11 cellular contexts compared by ENCODE assay signal in genomic region chr18:63290456-63291200, GRCh38. TPM values are rescaled to one million over a fixed set of nuclear protein-coding genes. Genes with fewer than 3 reads are reported as not detected.
DNase-seq lines count a peak whose midpoint lies in the region; ATAC-seq and TF ChIP-seq lines count a peak whose summit lies in the region.
"Had no signal": no experiment of that assay in that cellular context is flagged by ENCODE, and none has a peak within 500 bp of the region (broad histone marks: within the 10 kb centered on the region; RNA-seq: fewer than 3 reads in every experiment).

No MANE protein-coding gene starts in this region.

- H3K4me3 Mint-ChIP-seq in activated CD4-positive, alpha-beta T cell treated with anti-CD3 and anti-CD28 coated beads, Interleukin-2, amount 10 ng/mL, durations not matched to agents 7 days and 5 days, result peak overlapping the region; percentile 67
- H3K4me3 Mint-ChIP-seq: neural crest cell had no signal

- DNase-seq in DMS 273 (lab: John Stamatoyannopoulos, UW; ENCODE audit: unreplicated experiment) (peak; percentile 19), DMS 273 treated with DMSO at 0.1 percent for 48 hours (lab: John Stamatoyannopoulos, UW) (no peak), coronary artery (ENCODE audit: low spot score) (no peak), NAMALWA (ENCODE audit: low spot score) (no peak)
- DNase-seq in activated CD4-positive, alpha-beta T cell treated with anti-CD3 and anti-CD28 coated beads, Interleukin-2, amount 10 ng/mL, durations not matched to agents 7 days and 5 days, result peak; percentile 64
- DNase-seq in stimulated activated CD8-positive, alpha-beta memory T cell treated with anti-CD3 and anti-CD28 coated beads, Interleukin-7, amount 100 ng/mL, for 4 hours (ENCODE audit: low read depth in 2 of 2), result peak; percentile 45 to 50
- DNase-seq: Right ventricle myocardium superior had no signal

- peak overlapping the region; percentile 6 for H3K4me3 ChIP-seq in coronary artery

- peaks cover 56% of the 10 kb centered on the region for H3K4me1 Mint-ChIP-seq in activated CD4-positive, alpha-beta T cell treated with anti-CD3 and anti-CD28 coated beads, Interleukin-2, amount 10 ng/mL, durations not matched to agents 7 days and 5 days

- ATAC-seq in HG03280 (IDR thresholded peaks at IDR 0.05; ENCODE audit: unreplicated experiment) (no peak), HG03521 (IDR thresholded peaks at IDR 0.05; ENCODE audit: unreplicated experiment) (no peak)

- CTCF ChIA-PET in activated CD4-positive, alpha-beta T cell treated with anti-CD3 and anti-CD28 coated beads, Interleukin-2, amount 10 ng/mL, durations not matched to agents 7 days and 5 days (lab: Charles Lee), result interaction anchor here (0.9 to 1.1 kb wide), 2 partner anchors 17 to 19 kb away, joined by 3 to 4 read pairs; no protein-coding TSS in a partner anchor

- POLR2A ChIA-PET in activated CD4-positive, alpha-beta T cell treated with anti-CD3 and anti-CD28 coated beads, Interleukin-2, amount 10 ng/mL, durations not matched to agents 7 days and 5 days (lab: Charles Lee), result no interaction called here

- H3K36me3 Mint-ChIP-seq in activated CD4-positive, alpha-beta T cell treated with anti-CD3 and anti-CD28 coated beads, Interleukin-2, amount 10 ng/mL, durations not matched to agents 7 days and 5 days (ENCODE audit: low read depth), result peaks cover 43% of the 10 kb centered on the region

- H3K27ac Mint-ChIP-seq in activated CD4-positive, alpha-beta T cell treated with anti-CD3 and anti-CD28 coated beads, Interleukin-2, amount 10 ng/mL, durations not matched to agents 7 days and 5 days, result peak overlapping the region; percentile 85

- H3K9me3 Mint-ChIP-seq in activated CD4-positive, alpha-beta T cell treated with anti-CD3 and anti-CD28 coated beads, Interleukin-2, amount 10 ng/mL, durations not matched to agents 7 days and 5 days, result no peaks in the 10 kb centered on the region
- H3K9me3 Mint-ChIP-seq: neural crest cell had no signal

- H3K27me3 Mint-ChIP-seq in activated CD4-positive, alpha-beta T cell treated with anti-CD3 and anti-CD28 coated beads, Interleukin-2, amount 10 ng/mL, durations not matched to agents 7 days and 5 days, result no peaks in the 10 kb centered on the region

- H3K27ac ChIP-seq in coronary artery, result peak overlapping the region in 1 of 2 donors; percentile 18
- H3K27ac ChIP-seq: 22Rv1 had no signal

- no peak for TF ChIP-seq CTCF in coronary artery (IDR thresholded peaks at IDR 0.05)

RNA-seq across cellular contexts. Expression of gene BCL2, which starts 28.9 kb away (rescaled TPM):
- total RNA-seq in activated CD4-positive, alpha-beta T cell treated with anti-CD3 and anti-CD28 coated beads, Interleukin-2, amount 10 ng/mL, durations not matched to agents 7 days and 5 days, result 100 to 1,000 TPM; 113 to 119 TPM

Comparison
In these comparisons a context has a peak if more than half of its experiments do, and no peak if none do; other contexts are left out.
1. DNase-seq: peak in DMS 273 (single experiment), activated CD4-positive, alpha-beta T cell treated with anti-CD3 and anti-CD28 coated beads, Interleukin-2, amount 10 ng/mL, durations not matched to agents 7 days and 5 days (single experiment) and stimulated activated CD8-positive, alpha-beta memory T cell treated with anti-CD3 and anti-CD28 coated beads, Interleukin-7, amount 100 ng/mL, for 4 hours (2 of 2); none in DMS 273 treated with DMSO at 0.1 percent for 48 hours (single experiment), coronary artery (single experiment) and NAMALWA (single experiment).